ENCODE assay signal across 1 cellular context in the genomic region with DNA sequence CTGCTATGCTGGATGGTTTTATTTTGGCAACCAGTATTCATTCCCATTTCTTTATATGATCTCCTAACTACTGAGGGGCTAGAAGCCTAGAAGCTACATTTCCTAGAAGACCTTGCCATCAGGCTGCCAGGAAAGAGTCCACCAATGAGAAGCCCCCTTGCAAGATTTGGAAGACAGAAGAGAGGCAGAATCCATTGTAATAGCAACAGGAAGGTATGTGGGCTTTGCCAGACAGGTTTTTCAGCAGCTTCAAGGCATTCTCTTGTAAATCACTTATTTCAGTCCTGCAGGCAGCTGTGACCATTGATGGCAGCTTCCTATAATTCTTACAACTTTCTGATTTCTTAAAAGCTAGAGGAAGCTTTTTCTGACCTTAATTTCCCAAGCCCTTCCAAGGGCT.
TF ChIP-seq lines count a peak whose summit lies in the region.

No MANE protein-coding gene starts in this region.

TF ChIP-seq in WTC11, 78 proteins besides CTCF, POLR2A, EP300 and RAD21 (continued from another document):
- TF ChIP-seq, protein P1, sequence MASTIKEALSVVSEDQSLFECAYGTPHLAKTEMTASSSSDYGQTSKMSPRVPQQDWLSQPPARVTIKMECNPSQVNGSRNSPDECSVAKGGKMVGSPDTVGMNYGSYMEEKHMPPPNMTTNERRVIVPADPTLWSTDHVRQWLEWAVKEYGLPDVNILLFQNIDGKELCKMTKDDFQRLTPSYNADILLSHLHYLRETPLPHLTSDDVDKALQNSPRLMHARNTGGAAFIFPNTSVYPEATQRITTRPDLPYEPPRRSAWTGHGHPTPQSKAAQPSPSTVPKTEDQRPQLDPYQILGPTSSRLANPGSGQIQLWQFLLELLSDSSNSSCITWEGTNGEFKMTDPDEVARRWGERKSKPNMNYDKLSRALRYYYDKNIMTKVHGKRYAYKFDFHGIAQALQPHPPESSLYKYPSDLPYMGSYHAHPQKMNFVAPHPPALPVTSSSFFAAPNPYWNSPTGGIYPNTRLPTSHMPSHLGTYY (CRISPR knock-in tag; IDR thresholded peaks at IDR 0.05), result no peak
- TF ChIP-seq ELF4 (CRISPR knock-in tag; IDR thresholded peaks at IDR 0.05; ENCODE audit: low read depth), result no peak
- TF ChIP-seq, protein P2, sequence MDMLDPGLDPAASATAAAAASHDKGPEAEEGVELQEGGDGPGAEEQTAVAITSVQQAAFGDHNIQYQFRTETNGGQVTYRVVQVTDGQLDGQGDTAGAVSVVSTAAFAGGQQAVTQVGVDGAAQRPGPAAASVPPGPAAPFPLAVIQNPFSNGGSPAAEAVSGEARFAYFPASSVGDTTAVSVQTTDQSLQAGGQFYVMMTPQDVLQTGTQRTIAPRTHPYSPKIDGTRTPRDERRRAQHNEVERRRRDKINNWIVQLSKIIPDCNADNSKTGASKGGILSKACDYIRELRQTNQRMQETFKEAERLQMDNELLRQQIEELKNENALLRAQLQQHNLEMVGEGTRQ (CRISPR knock-in tag; IDR thresholded peaks at IDR 0.05), result no peak
- TF ChIP-seq, protein P3, sequence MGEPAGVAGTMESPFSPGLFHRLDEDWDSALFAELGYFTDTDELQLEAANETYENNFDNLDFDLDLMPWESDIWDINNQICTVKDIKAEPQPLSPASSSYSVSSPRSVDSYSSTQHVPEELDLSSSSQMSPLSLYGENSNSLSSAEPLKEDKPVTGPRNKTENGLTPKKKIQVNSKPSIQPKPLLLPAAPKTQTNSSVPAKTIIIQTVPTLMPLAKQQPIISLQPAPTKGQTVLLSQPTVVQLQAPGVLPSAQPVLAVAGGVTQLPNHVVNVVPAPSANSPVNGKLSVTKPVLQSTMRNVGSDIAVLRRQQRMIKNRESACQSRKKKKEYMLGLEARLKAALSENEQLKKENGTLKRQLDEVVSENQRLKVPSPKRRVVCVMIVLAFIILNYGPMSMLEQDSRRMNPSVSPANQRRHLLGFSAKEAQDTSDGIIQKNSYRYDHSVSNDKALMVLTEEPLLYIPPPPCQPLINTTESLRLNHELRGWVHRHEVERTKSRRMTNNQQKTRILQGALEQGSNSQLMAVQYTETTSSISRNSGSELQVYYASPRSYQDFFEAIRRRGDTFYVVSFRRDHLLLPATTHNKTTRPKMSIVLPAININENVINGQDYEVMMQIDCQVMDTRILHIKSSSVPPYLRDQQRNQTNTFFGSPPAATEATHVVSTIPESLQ (CRISPR knock-in tag; IDR thresholded peaks at IDR 0.05), result no peak
- TF ChIP-seq, protein P4, sequence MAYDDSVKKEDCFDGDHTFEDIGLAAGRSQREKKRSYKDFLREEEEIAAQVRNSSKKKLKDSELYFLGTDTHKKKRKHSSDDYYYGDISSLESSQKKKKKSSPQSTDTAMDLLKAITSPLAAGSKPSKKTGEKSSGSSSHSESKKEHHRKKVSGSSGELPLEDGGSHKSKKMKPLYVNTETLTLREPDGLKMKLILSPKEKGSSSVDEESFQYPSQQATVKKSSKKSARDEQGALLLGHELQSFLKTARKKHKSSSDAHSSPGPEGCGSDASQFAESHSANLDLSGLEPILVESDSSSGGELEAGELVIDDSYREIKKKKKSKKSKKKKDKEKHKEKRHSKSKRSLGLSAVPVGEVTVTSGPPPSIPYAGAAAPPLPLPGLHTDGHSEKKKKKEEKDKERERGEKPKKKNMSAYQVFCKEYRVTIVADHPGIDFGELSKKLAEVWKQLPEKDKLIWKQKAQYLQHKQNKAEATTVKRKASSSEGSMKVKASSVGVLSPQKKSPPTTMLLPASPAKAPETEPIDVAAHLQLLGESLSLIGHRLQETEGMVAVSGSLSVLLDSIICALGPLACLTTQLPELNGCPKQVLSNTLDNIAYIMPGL (CRISPR knock-in tag; IDR thresholded peaks at IDR 0.05), result no peak
- no peak for TF ChIP-seq FOXP1 (CRISPR knock-in tag; IDR thresholded peaks at IDR 0.05; ENCODE audit: borderline replicate concordance)
- TF ChIP-seq, protein P5, sequence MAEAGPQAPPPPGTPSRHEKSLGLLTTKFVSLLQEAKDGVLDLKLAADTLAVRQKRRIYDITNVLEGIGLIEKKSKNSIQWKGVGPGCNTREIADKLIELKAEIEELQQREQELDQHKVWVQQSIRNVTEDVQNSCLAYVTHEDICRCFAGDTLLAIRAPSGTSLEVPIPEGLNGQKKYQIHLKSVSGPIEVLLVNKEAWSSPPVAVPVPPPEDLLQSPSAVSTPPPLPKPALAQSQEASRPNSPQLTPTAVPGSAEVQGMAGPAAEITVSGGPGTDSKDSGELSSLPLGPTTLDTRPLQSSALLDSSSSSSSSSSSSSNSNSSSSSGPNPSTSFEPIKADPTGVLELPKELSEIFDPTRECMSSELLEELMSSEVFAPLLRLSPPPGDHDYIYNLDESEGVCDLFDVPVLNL (CRISPR knock-in tag; IDR thresholded peaks at IDR 0.05; ENCODE audit: borderline replicate concordance, low read depth), result no peak
- TF ChIP-seq MLX (CRISPR knock-in tag; IDR thresholded peaks at IDR 0.05), result no peak
- TF ChIP-seq FOXP4 (CRISPR knock-in tag; IDR thresholded peaks at IDR 0.05), result no peak
